ENCODE assay signal across 31 cellular contexts in the genomic region with DNA sequence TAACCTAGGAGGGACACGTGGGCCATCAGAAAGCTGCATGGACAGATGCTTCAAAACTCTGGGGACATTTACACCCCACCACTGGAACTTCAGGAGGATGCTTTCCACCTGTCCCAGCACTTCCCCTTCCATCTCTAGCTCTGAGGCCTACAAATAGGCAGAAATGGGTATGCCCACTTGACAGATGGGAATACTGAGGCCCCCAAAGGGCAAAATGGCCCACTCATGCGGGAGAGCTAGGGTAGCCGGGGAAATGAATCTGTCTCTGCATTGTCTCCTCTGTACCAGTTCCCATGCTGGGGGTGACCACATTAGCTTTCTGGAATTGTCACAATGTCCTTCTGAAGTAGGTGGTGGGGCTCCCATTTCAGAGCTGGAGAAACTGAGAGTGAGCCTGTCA.
"Had no signal": no experiment of that assay in that cellular context is flagged by ENCODE, and none has a peak within 500 bp of the region (broad histone marks: within the 10 kb centered on the region; RNA-seq: fewer than 3 reads in every experiment).

No MANE protein-coding gene starts in this region.

- FAIRE-seq: urothelium cell line had no signal

- H3K4me2 ChIP-seq: neural progenitor cell, smooth muscle cell had no signal

- H3K4me1 Mint-ChIP-seq: naive thymus-derived CD8-positive, alpha-beta T cell; stimulated activated memory B cell treated with anti-CD40 and anti-IgM and Interleukin-4, amounts not matched to agents 10 μg/mL and 1 μg/mL and 100 μg/mL, for 72 hours; stimulated activated naive CD8-positive, alpha-beta T cell treated with anti-CD3 and anti-CD28 coated beads, Interleukin-15, amount 100 ng/mL, for 72 hours had no signal

- H3K79me2 ChIP-seq: parathyroid adenoma had no signal

- H3K36me3 ChIP-seq: neural progenitor cell, ovary, spleen, suprapubic skin, tibial artery, transverse colon, upper lobe of left lung, vagina had no signal

- H3K27ac Mint-ChIP-seq: naive thymus-derived CD8-positive, alpha-beta T cell; natural killer cell treated with Interleukin-12 subunit alpha and Interleukin-12 subunit beta and Interleukin-15 and Interleukin-18, amount 100 ng/mL, for 72 hours; neural progenitor cell; progenitor cell of endocrine pancreas; stimulated activated memory B cell treated with anti-CD40 and anti-IgM and Interleukin-4, amounts not matched to agents 10 μg/mL and 1 μg/mL and 100 μg/mL, for 72 hours; stimulated activated naive CD8-positive, alpha-beta T cell treated with anti-CD3 and anti-CD28 coated beads, Interleukin-15, amount 100 ng/mL, for 72 hours had no signal

- H3K9ac ChIP-seq: neural progenitor cell, parathyroid adenoma had no signal

- H3K9me3 ChIP-seq: ovary, testis, transverse colon, vagina had no signal

- H3K36me3 Mint-ChIP-seq: natural killer cell treated with Interleukin-12 subunit alpha and Interleukin-12 subunit beta and Interleukin-15 and Interleukin-18, amount 100 ng/mL, for 72 hours; neural progenitor cell; stimulated activated memory B cell treated with anti-CD40 and anti-IgM and Interleukin-4, amounts not matched to agents 10 μg/mL and 1 μg/mL and 100 μg/mL, for 72 hours had no signal

- ATAC-seq: naive thymus-derived CD8-positive, alpha-beta T cell; natural killer cell treated with Interleukin-12 subunit alpha and Interleukin-12 subunit beta and Interleukin-15 and Interleukin-18, amount 100 ng/mL, for 72 hours; psoas muscle; right cardiac atrium; sciatic nerve; stimulated activated memory B cell treated with anti-CD40 and anti-IgM and Interleukin-4, amounts not matched to agents 10 μg/mL and 1 μg/mL and 100 μg/mL, for 72 hours; stimulated activated naive CD8-positive, alpha-beta T cell treated with anti-CD3 and anti-CD28 coated beads, Interleukin-15, amount 100 ng/mL, for 72 hours; stimulated activated naive CD8-positive, alpha-beta T cell treated with anti-CD3 and anti-CD28 coated beads, Interleukin-15, Interleukin-2, amounts not matched to agents 100 U/mL and 50 U/mL, for 24 hours had no signal

- H3K4me3 ChIP-seq: neural progenitor cell, ovary, psoas muscle, skin epidermis, smooth muscle cell, spleen, suprapubic skin, testis, tibial artery, transverse colon, upper lobe of left lung, vagina had no signal

- DNase-seq: naive thymus-derived CD8-positive, alpha-beta T cell; occipital lobe; ovary; posterior cingulate gyrus; psoas muscle; right cardiac atrium; spleen; stimulated activated CD4-positive, alpha-beta T cell treated with anti-CD3 and anti-CD28 coated beads, Interleukin-12 subunit alpha, Interleukin-12 subunit beta, amount 100 ng/mL, for 4 hours; stimulated activated CD4-positive, alpha-beta T cell treated with anti-CD3 and anti-CD28 coated beads, Interleukin-1b, Interleukin-23, amount 100 ng/mL, for 48 hours; stimulated activated CD4-positive, alpha-beta T cell treated with anti-CD3 and anti-CD28 coated beads, Interleukin-4, amount 100 ng/mL, for 1 hour; stimulated activated CD4-positive, alpha-beta T cell treated with anti-CD3 and anti-CD28 coated beads, Interleukin-4, amount 100 ng/mL, for 4 hours; stimulated activated CD8-positive, alpha-beta memory T cell treated with anti-CD3 and anti-CD28 coated beads, Interleukin-4, amount 100 ng/mL, for 48 hours; stimulated activated naive CD4-positive, alpha-beta T cell; stimulated activated naive CD8-positive, alpha-beta T cell treated with anti-CD3 and anti-CD28 coated beads, Interleukin-15, amount 100 ng/mL, for 72 hours; stimulated activated naive CD8-positive, alpha-beta T cell treated with anti-CD3 and anti-CD28 coated beads, Interleukin-15, Interleukin-2, amounts not matched to agents 100 U/mL and 50 U/mL, for 24 hours; substantia nigra; testis; tibial artery; transverse colon; upper lobe of left lung had no signal

- H3K4me1 ChIP-seq: parathyroid adenoma, psoas muscle, spleen, suprapubic skin, testis, transverse colon, upper lobe of left lung, vagina had no signal

- H3K27ac ChIP-seq: neural progenitor cell, ovary, parathyroid adenoma, psoas muscle, skin epidermis, spleen, suprapubic skin, testis, tibial artery, transverse colon, upper lobe of left lung, vagina had no signal

- H3K27me3 Mint-ChIP-seq: progenitor cell of endocrine pancreas; stimulated activated memory B cell treated with anti-CD40 and anti-IgM and Interleukin-4, amounts not matched to agents 10 μg/mL and 1 μg/mL and 100 μg/mL, for 72 hours; stimulated activated naive CD8-positive, alpha-beta T cell treated with anti-CD3 and anti-CD28 coated beads, Interleukin-15, amount 100 ng/mL, for 72 hours had no signal

- H2AFZ ChIP-seq: neural progenitor cell, parathyroid adenoma had no signal

- H3K4me3 Mint-ChIP-seq: naive thymus-derived CD8-positive, alpha-beta T cell; natural killer cell treated with Interleukin-12 subunit alpha and Interleukin-12 subunit beta and Interleukin-15 and Interleukin-18, amount 100 ng/mL, for 72 hours; neural progenitor cell; stimulated activated memory B cell treated with anti-CD40 and anti-IgM and Interleukin-4, amounts not matched to agents 10 μg/mL and 1 μg/mL and 100 μg/mL, for 72 hours; stimulated activated naive CD8-positive, alpha-beta T cell treated with anti-CD3 and anti-CD28 coated beads, Interleukin-15, amount 100 ng/mL, for 72 hours had no signal

- H3K27me3 ChIP-seq: neural progenitor cell, ovary, spleen, suprapubic skin, testis, tibial artery, transverse colon, upper lobe of left lung, vagina had no signal
